In genomic region chr17:7442142-7442541, GRCh38 we compare ENCODE assay signal across 24 cellular contexts. TPM values are rescaled to one million over a fixed set of nuclear protein-coding genes. Genes with fewer than 3 reads are reported as not detected.
DNase-seq lines count a peak whose midpoint lies in the region; ATAC-seq, FAIRE-seq and TF ChIP-seq lines count a peak whose summit lies in the region.
"Had no signal": no experiment of that assay in that cellular context is flagged by ENCODE, and none has a peak within 500 bp of the region (broad histone marks: within the 10 kb centered on the region; RNA-seq: fewer than 3 reads in every experiment).

No MANE protein-coding gene starts in this region.

- peaks cover 13% of the 10 kb centered on the region for H4K20me1 ChIP-seq in astrocyte (ENCODE audit: insufficient read depth, low read length)

- no peak for FAIRE-seq in astrocyte (lab: Jason Lieb, UNC)
- FAIRE-seq: H54, RCC 7860 had no signal

- no peak overlapping the region for H3K4me3 ChIP-seq in astrocyte (ENCODE audit: insufficient read depth, low read depth, low read length)
- no peak overlapping the region for H3K4me3 ChIP-seq in psoas muscle

- H3K4me3 Mint-ChIP-seq in astrocyte (ENCODE audit: unreplicated experiment) = peak overlapping the region; percentile 77
- H3K4me3 Mint-ChIP-seq in nephron = peak overlapping the region; percentile 54 to 98 (median 68)
- H3K4me3 Mint-ChIP-seq: HFFc6 had no signal

- no peak overlapping the region for H3K4me2 ChIP-seq in astrocyte (ENCODE audit: low read length)
- H3K4me2 ChIP-seq: SK-N-SH had no signal

- H3K27ac ChIP-seq in RWPE1 (peak overlapping the region; percentile 84), astrocyte (ENCODE audit: low read depth, low read length) (no peak overlapping the region), psoas muscle (peak overlapping the region; percentile 100)
- H3K27ac ChIP-seq: C4-2B had no signal

- H3K27ac Mint-ChIP-seq in astrocyte (ENCODE audit: unreplicated experiment) (no peak overlapping the region), nephron (peak overlapping the region; percentile 97 to 99 (median 99))
- H3K27ac Mint-ChIP-seq: HFFc6 had no signal

- POLR2A ChIA-PET in RWPE1 (lab: Yijun Ruan, JAX; ENCODE audit: low non-redundant PET) = interaction anchor here (0.5 to 0.6 kb wide), 2 partner anchors 9 to 42 kb away, joined by 3 to 5 read pairs; partner anchors contain the start of gene POLR2A

- H3K36me3 Mint-ChIP-seq in astrocyte (ENCODE audit: low read depth, unreplicated experiment) (peaks cover 20% of the 10 kb centered on the region), nephron (ENCODE audit: low read depth) (no peaks in the 10 kb centered on the region)

- H3K9me3 Mint-ChIP-seq in astrocyte (ENCODE audit: unreplicated experiment) (peaks cover under 1% of the 10 kb centered on the region), nephron (no peaks in the 10 kb centered on the region)
- H3K9me3 Mint-ChIP-seq: HFFc6 had no signal

- H3K9ac ChIP-seq in astrocyte (ENCODE audit: low read length) = no peak overlapping the region
- H3K9ac ChIP-seq: SK-N-SH had no signal

- H3K4me1 Mint-ChIP-seq in astrocyte (ENCODE audit: low read depth, unreplicated experiment) = peaks cover 21% of the 10 kb centered on the region
- peaks cover 75% of the 10 kb centered on the region for H3K4me1 Mint-ChIP-seq in nephron

- no peaks in the 10 kb centered on the region for H3K79me2 ChIP-seq in astrocyte (ENCODE audit: insufficient read depth, low read length)

- no peak for DNase-seq in RWPE1 (ENCODE audit: low spot score)
- DNase-seq in astrocyte (ENCODE audit: low read depth) = no peak
- DNase-seq in psoas muscle = no peak
- no peak for DNase-seq in globus pallidus (ENCODE audit: low spot score)
- DNase-seq in stimulated activated CD4-positive, alpha-beta T cell treated with anti-CD3 and anti-CD28 coated beads, Interleukin-4, amount 100 ng/mL, for 1 hour = no peak
- DNase-seq in NCI-H748 (lab: John Stamatoyannopoulos, UW; ENCODE audit: unreplicated experiment) = no peak
- DNase-seq: AML-193, DMS 273 treated with DMSO at 0.1 percent for 48 hours, DND-41, HFFc6, NCI-H1417 treated with DMSO at 0.1 percent for 48 hours, NCI-H1930, NCI-H2171, NCI-H446, NCI-H69, SHP77, SK-N-SH had no signal

- TF ChIP-seq CTCF in RWPE1 (conservative IDR thresholded peaks at IDR 0.05; ENCODE audit: low read depth) (no peak), astrocyte (IDR thresholded peaks at IDR 0.05; ENCODE audit: insufficient read depth, low read depth, low read length) (no peak), nephron (IDR thresholded peaks at IDR 0.05; ENCODE audit: unreplicated experiment in 3 of 3) (no peak), psoas muscle (IDR thresholded peaks at IDR 0.05) (no peak)

- H3K4me1 ChIP-seq in astrocyte (ENCODE audit: insufficient read depth, low read length) (peaks cover 33% of the 10 kb centered on the region), psoas muscle (peaks cover 48% of the 10 kb centered on the region)

- no peaks in the 10 kb centered on the region for H3K9me3 ChIP-seq in astrocyte (ENCODE audit: insufficient read depth, low read depth, low read length)
- H3K9me3 ChIP-seq in psoas muscle = no peaks in the 10 kb centered on the region
- H3K9me3 ChIP-seq: SK-N-SH had no signal

- H3K36me3 ChIP-seq in astrocyte (ENCODE audit: insufficient read depth, low read length) (no peaks in the 10 kb centered on the region), psoas muscle (ENCODE audit: insufficient read depth in 1 of 2, low read depth in 1 of 2) (peaks cover 0 to 8% of the 10 kb centered on the region in 2 donors)

- peaks cover 5% of the 10 kb centered on the region for H3K27me3 Mint-ChIP-seq in astrocyte (ENCODE audit: low read depth, unreplicated experiment)
- peaks cover 9% of the 10 kb centered on the region for H3K27me3 Mint-ChIP-seq in nephron (ENCODE audit: low read depth)

- no peak for ATAC-seq in psoas muscle

- CTCF ChIA-PET in RWPE1 (lab: Yijun Ruan, JAX) = no interaction called here

- no peak overlapping the region for H2AFZ ChIP-seq in astrocyte (ENCODE audit: low read depth, low read length)

- H3K27me3 ChIP-seq in astrocyte (ENCODE audit: insufficient read depth, low read length) (peaks cover 40% of the 10 kb centered on the region), psoas muscle (ENCODE audit: insufficient read depth in 3 of 3, low read length in 2 of 3) (peaks cover 0 to 3% (median 0%) of the 10 kb centered on the region in 3 donors)

- 83 to 100% (median 87%) methylated on average over 2 of the region's 2 CpGs for WGBS in psoas muscle, 3 donors

- intact Hi-C loops in psoas muscle (cut with DNase I) = loop anchor here in 1 of 2 donors (5.0 kb wide), 1 partner anchor 45 kb away; no protein-coding TSS in a partner anchor

RNA-seq across cellular contexts. Expression of gene CHRNB1, which starts 2.7 kb away (rescaled TPM):
- total RNA-seq in astrocyte = 9.7 and 11.7 TPM in 2 replicates
- 100 to 1,000 TPM; 107 to 190 (median 147) TPM for total RNA-seq in psoas muscle
- 100 to 1,000 TPM in 1 of 3 donors, 10 to 100 TPM in 2; 73.0 to 118 (median 91.7) TPM for polyA plus RNA-seq in psoas muscle

RNA-seq across cellular contexts. Expression of gene FGF11, which starts 2.8 kb away (rescaled TPM):
- total RNA-seq in astrocyte = 22.4 and 30.7 TPM in 2 replicates
- total RNA-seq in psoas muscle = 10 to 100 TPM in 3 of 4 donors, 1 to 10 TPM in 1; 2.7 to 21.1 (median 10.1) TPM
- polyA plus RNA-seq in psoas muscle = 1 to 10 TPM; 2.0 to 4.4 (median 3.7) TPM

RNA-seq across cellular contexts. Expression of gene TMEM102, which starts 6.9 kb away (rescaled TPM):
- total RNA-seq in astrocyte = 10.7 and 11.8 TPM in 2 replicates
- under 1 TPM; 0.41 to 0.95 (median 0.68) TPM for total RNA-seq in psoas muscle
- 1 to 10 TPM in 2 of 3 donors, under 1 TPM in 1; 0.84 to 3.2 (median 1.7) TPM for polyA plus RNA-seq in psoas muscle

RNA-seq across cellular contexts. Expression of gene SPEM3, which starts 13.5 kb away (rescaled TPM):
- total RNA-seq in astrocyte (0.07 TPM in 1 of 2 replicates, not detected in the other), psoas muscle (not detected)
- polyA plus RNA-seq in psoas muscle = under 1 TPM in 1 of 3 donors, not detected in 2; 0.01 TPM
- total RNA-seq: G401, HFFc6, M059J, OCI-LY7 had no signal
- polyA plus RNA-seq: SK-N-SH had no signal

RNA-seq across cellular contexts. Expression of gene SPEM2, which starts 16.7 kb away (rescaled TPM):
- total RNA-seq in astrocyte (0.14 and 0.17 TPM in 2 replicates), psoas muscle (not detected)
- polyA plus RNA-seq in psoas muscle = under 1 TPM in 1 of 3 donors, not detected in 2; 0.03 TPM
- total RNA-seq: G401, HFFc6, M059J, OCI-LY7 had no signal
- polyA plus RNA-seq: SK-N-SH had no signal
